ENCODE assay signal across 12 cellular contexts in the genomic region with DNA sequence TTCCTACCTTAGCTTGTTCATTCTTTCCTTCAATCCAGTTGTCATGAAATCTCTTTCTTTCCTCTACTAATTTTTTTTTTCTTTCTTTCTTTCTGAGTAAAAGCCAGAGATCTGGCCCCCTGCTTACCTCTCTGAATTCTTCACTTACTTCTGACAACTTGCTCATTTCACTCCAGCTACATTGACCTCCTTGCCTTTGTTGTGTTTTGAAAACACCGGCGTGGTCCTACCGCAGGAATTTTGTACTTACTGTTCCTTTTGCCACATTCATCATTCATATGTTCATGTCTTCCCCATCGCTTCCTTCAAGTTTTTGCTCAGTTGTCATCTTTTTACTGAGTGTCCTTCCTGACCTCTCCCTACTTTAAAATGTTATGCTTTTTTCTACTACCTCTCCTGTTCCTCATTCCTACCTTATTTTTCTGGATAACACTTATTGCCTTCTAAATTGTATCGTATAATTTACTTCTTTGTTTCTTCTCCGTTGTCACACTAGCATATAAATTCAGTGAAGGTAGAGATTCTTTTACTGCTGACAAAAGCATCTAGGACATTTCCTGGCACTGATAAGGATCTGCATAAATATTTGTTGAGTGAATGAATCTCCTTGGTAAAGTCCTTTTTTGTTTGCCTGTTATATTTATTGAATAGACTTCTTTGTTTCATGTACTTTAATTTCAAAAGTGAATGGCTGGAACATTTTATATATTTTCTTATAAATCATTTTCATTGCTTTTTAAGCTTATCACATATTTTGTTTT.
DNase-seq lines count a peak whose midpoint lies in the region; ATAC-seq, FAIRE-seq and TF ChIP-seq lines count a peak whose summit lies in the region.
"Had no signal": no experiment of that assay in that cellular context is flagged by ENCODE, and none has a peak within 500 bp of the region (broad histone marks: within the 10 kb centered on the region; RNA-seq: fewer than 3 reads in every experiment).

No MANE protein-coding gene starts in this region.

- H3K4me1 Mint-ChIP-seq in CD4-positive, alpha-beta memory T cell: peaks cover 59 to 84% (median 73%) of the 10 kb centered on the region in 4 donors
- H3K4me1 Mint-ChIP-seq in astrocyte (ENCODE audit: low read depth, unreplicated experiment): peaks cover 17% of the 10 kb centered on the region

- no peak overlapping the region for H3K23ac ChIP-seq in mesenchymal stem cell (ENCODE audit: low read length in 2 of 2)

- peaks cover 15% of the 10 kb centered on the region for H3K79me1 ChIP-seq in mesenchymal stem cell (replicated peaks; ENCODE audit: low read length, poor library complexity, severe bottlenecking)

- no peaks in the 10 kb centered on the region for H3K27me3 ChIP-seq in CD4-positive, alpha-beta memory T cell (ENCODE audit: insufficient read depth, low read length)
- no peaks in the 10 kb centered on the region for H3K27me3 ChIP-seq in HAP-1 (ENCODE audit: low read depth)
- H3K27me3 ChIP-seq in astrocyte (ENCODE audit: insufficient read depth, low read length): no peaks in the 10 kb centered on the region
- no peaks in the 10 kb centered on the region for H3K27me3 ChIP-seq in mesenchymal stem cell (ENCODE audit: control insufficient read depth in 1 of 2, insufficient read depth in 1 of 2, low read length in 2 of 2)
- H3K27me3 ChIP-seq in left lung: no peaks in the 10 kb centered on the region
- H3K27me3 ChIP-seq in adrenal gland: no peaks in the 10 kb centered on the region
- H3K27me3 ChIP-seq: ascending aorta had no signal

- CTCF ChIA-PET in CD4-positive, alpha-beta memory T cell (lab: Charles Lee; ENCODE audit: partially characterized antibody): interaction anchor here (1.0 to 1.8 kb wide), 5 partner anchors 10 to 50 kb away, joined by 3 to 7 read pairs (median 3); no protein-coding TSS in a partner anchor

- no peak for TF ChIP-seq POLR2A in adrenal gland (IDR thresholded peaks at IDR 0.05)

- H3K27ac Mint-ChIP-seq in CD4-positive, alpha-beta memory T cell: peak overlapping the region; percentile 53 to 94 (median 86)
- peak overlapping the region; percentile 44 for H3K27ac Mint-ChIP-seq in astrocyte (ENCODE audit: unreplicated experiment)

- peak overlapping the region; percentile 8 for H3K27ac ChIP-seq in CD4-positive, alpha-beta memory T cell (ENCODE audit: low read depth, low read length)
- no peak overlapping the region for H3K27ac ChIP-seq in astrocyte (ENCODE audit: low read depth, low read length)
- H3K27ac ChIP-seq in mesenchymal stem cell (ENCODE audit: low read length, poor library complexity, severe bottlenecking): no peak overlapping the region
- H3K27ac ChIP-seq in left lung: no peak overlapping the region
- H3K27ac ChIP-seq in adrenal gland: no peak overlapping the region
- H3K27ac ChIP-seq: ascending aorta, KMS-11, left ventricle myocardium inferior had no signal

- peaks cover 25% of the 10 kb centered on the region for H4K20me1 ChIP-seq in astrocyte (ENCODE audit: insufficient read depth, low read length)

- H4K91ac ChIP-seq in mesenchymal stem cell (ENCODE audit: low read length): no peak overlapping the region

- H3K4me3 ChIP-seq in CD4-positive, alpha-beta memory T cell (ENCODE audit: low read length in 2 of 2): no peak overlapping the region
- H3K4me3 ChIP-seq in HAP-1 (no peak overlapping the region), astrocyte (ENCODE audit: insufficient read depth, low read depth, low read length) (no peak overlapping the region), mesenchymal stem cell (ENCODE audit: insufficient read depth in 1 of 2, low read depth in 1 of 2, low read length in 2 of 2) (no peak overlapping the region), left lung (no peak overlapping the region), adrenal gland (no peak overlapping the region)
- H3K4me3 ChIP-seq: ascending aorta, left ventricle myocardium inferior had no signal

- in situ Hi-C loops in HAP-1 (cut with MboI; ENCODE audit: low sequenced_read_pairs): no loop called here

- no peak for ATAC-seq in left lung

- H3K27me3 Mint-ChIP-seq in CD4-positive, alpha-beta memory T cell: no peaks in the 10 kb centered on the region
- H3K27me3 Mint-ChIP-seq in astrocyte (ENCODE audit: low read depth, unreplicated experiment): no peaks in the 10 kb centered on the region

- TF ChIP-seq CTCF in astrocyte (IDR thresholded peaks at IDR 0.05; ENCODE audit: insufficient read depth, low read depth, low read length) (no peak), left lung (IDR thresholded peaks at IDR 0.05) (no peak), adrenal gland (IDR thresholded peaks at IDR 0.05) (no peak)

- H3K79me2 ChIP-seq in astrocyte (ENCODE audit: insufficient read depth, low read length): no peaks in the 10 kb centered on the region

- H3K4me3 Mint-ChIP-seq in CD4-positive, alpha-beta memory T cell: peak overlapping the region in 7 of 8 donors; percentile 7 to 75 (median 65)
- no peak overlapping the region for H3K4me3 Mint-ChIP-seq in astrocyte (ENCODE audit: unreplicated experiment)

- POLR2A ChIA-PET in CD4-positive, alpha-beta memory T cell (lab: Charles Lee; ENCODE audit: partially characterized antibody): interaction anchor here (0.6 to 2.4 kb wide), 4 partner anchors 10 to 74 kb away, joined by 3 to 6 read pairs (median 4); a partner anchor contains a TSS

- FAIRE-seq in astrocyte (lab: Jason Lieb, UNC): no peak

- DNase-seq in CD4-positive, alpha-beta memory T cell: no peak
- DNase-seq in HAP-1 (ENCODE audit: low spot score in 2 of 2) (peak; percentile 22 to 47), astrocyte (ENCODE audit: low read depth) (peak; percentile 36), mesenchymal stem cell (no peak), retina (no peak), left lung (no peak), adrenal gland (no peak)
- DNase-seq: activated CD4-positive, alpha-beta T cell treated with anti-CD3 and anti-CD28 coated beads, Interleukin-2, amount 50 U/mL, for 1 hour; left ventricle myocardium inferior; occipital lobe had no signal

- H3K4me2 ChIP-seq in astrocyte (ENCODE audit: low read length): peak overlapping the region; percentile 62
- H3K4me2 ChIP-seq in mesenchymal stem cell (ENCODE audit: low read length, poor library complexity, severe bottlenecking): no peak overlapping the region
- H3K4me2 ChIP-seq: KMS-11 had no signal

- 60% methylated on average over 5 of the region's 6 CpGs for WGBS in mesenchymal stem cell
- 69 to 81% (median 77%) methylated on average over 6 of the region's 6 CpGs for WGBS in adrenal gland, 4 donors

- H3K4me1 ChIP-seq in CD4-positive, alpha-beta memory T cell (ENCODE audit: insufficient read depth, low read length): peaks cover 54% of the 10 kb centered on the region
- H3K4me1 ChIP-seq in HAP-1 (peaks cover 12% of the 10 kb centered on the region), astrocyte (ENCODE audit: insufficient read depth, low read length) (peaks cover 5% of the 10 kb centered on the region), mesenchymal stem cell (ENCODE audit: control insufficient read depth, insufficient read depth, low read depth, low read length) (no peaks in the 10 kb centered on the region), left lung (peaks cover 0 to 28% of the 10 kb centered on the region in 2 donors), adrenal gland (replicated peaks in 1 of 2) (peaks cover 0 to 18% of the 10 kb centered on the region in 2 donors)
- H3K4me1 ChIP-seq: ascending aorta had no signal

- H2AFZ ChIP-seq in astrocyte (ENCODE audit: low read depth, low read length) (no peak overlapping the region), mesenchymal stem cell (ENCODE audit: low read depth, low read length) (no peak overlapping the region)

- no peak overlapping the region for H2BK15ac ChIP-seq in mesenchymal stem cell (ENCODE audit: low read depth, poor library complexity, severe bottlenecking)

- H2BK5ac ChIP-seq in mesenchymal stem cell (ENCODE audit: low read depth, low read length, poor library complexity, severe bottlenecking): no peak overlapping the region

- no peak overlapping the region for H2BK120ac ChIP-seq in mesenchymal stem cell (ENCODE audit: low read depth, low read length)

- peak overlapping the region in 1 of 2 experiments; percentile 69 for H3K4ac ChIP-seq in mesenchymal stem cell (ENCODE audit: low read depth in 1 of 2, low read length in 2 of 2)

- peaks cover 43 to 62% of the 10 kb centered on the region in 2 donors for H3K36me3 Mint-ChIP-seq in CD4-positive, alpha-beta memory T cell
- H3K36me3 Mint-ChIP-seq in astrocyte (ENCODE audit: low read depth, unreplicated experiment): peaks cover 17% of the 10 kb centered on the region

- H3K36me3 ChIP-seq in CD4-positive, alpha-beta memory T cell (ENCODE audit: insufficient read depth, low read length): peaks cover 17% of the 10 kb centered on the region
- no peaks in the 10 kb centered on the region for H3K36me3 ChIP-seq in HAP-1 (replicated peaks)
- peaks cover 16% of the 10 kb centered on the region for H3K36me3 ChIP-seq in astrocyte (ENCODE audit: insufficient read depth, low read length)
- H3K36me3 ChIP-seq in mesenchymal stem cell (ENCODE audit: control insufficient read depth in 1 of 2, insufficient read depth in 2 of 2, low read depth in 1 of 2, low read length in 2 of 2): peaks cover 11 to 40% of the 10 kb centered on the region in 2 experiments
- peaks cover 0 to 39% of the 10 kb centered on the region in 2 donors for H3K36me3 ChIP-seq in left lung
- peaks cover 0 to 26% of the 10 kb centered on the region in 2 donors for H3K36me3 ChIP-seq in adrenal gland (replicated peaks in 1 of 2)

- H3K9me3 ChIP-seq in CD4-positive, alpha-beta memory T cell (ENCODE audit: control insufficient read depth in 1 of 2, low read length in 2 of 2): no peaks in the 10 kb centered on the region
- H3K9me3 ChIP-seq in HAP-1: no peaks in the 10 kb centered on the region
- H3K9me3 ChIP-seq in astrocyte (ENCODE audit: insufficient read depth, low read depth, low read length): no peaks in the 10 kb centered on the region
- H3K9me3 ChIP-seq in mesenchymal stem cell (ENCODE audit: control insufficient read depth, low read length): no peaks in the 10 kb centered on the region
- H3K9me3 ChIP-seq in left lung: no peaks in the 10 kb centered on the region
- H3K9me3 ChIP-seq in adrenal gland (replicated peaks in 1 of 3): no peaks in the 10 kb centered on the region
- H3K9me3 ChIP-seq: ascending aorta, left ventricle myocardium inferior had no signal

- no peak overlapping the region for H2BK12ac ChIP-seq in mesenchymal stem cell (ENCODE audit: low read length in 2 of 2)

- no peak overlapping the region for H3K9ac ChIP-seq in astrocyte (ENCODE audit: low read length)
- H3K9ac ChIP-seq in mesenchymal stem cell (ENCODE audit: low read length): no peak overlapping the region
- H3K9ac ChIP-seq: KMS-11 had no signal

- peak overlapping the region in 1 of 2 experiments; percentile 48 for H3K14ac ChIP-seq in mesenchymal stem cell (ENCODE audit: low read length in 2 of 2)

- H4K8ac ChIP-seq in mesenchymal stem cell (ENCODE audit: low read length): no peak overlapping the region

- H3K9me3 Mint-ChIP-seq in CD4-positive, alpha-beta memory T cell: peaks cover 0 to 1% (median 0%) of the 10 kb centered on the region in 8 donors
- peaks cover 4% of the 10 kb centered on the region for H3K9me3 Mint-ChIP-seq in astrocyte (ENCODE audit: unreplicated experiment)

- H3K18ac ChIP-seq in mesenchymal stem cell (ENCODE audit: low read depth in 1 of 2, low read length in 2 of 2): peak overlapping the region; percentile 43 to 62

- no peak overlapping the region for H2AK5ac ChIP-seq in mesenchymal stem cell (ENCODE audit: low read length, severe bottlenecking)

- intact Hi-C loops in CD4-positive, alpha-beta memory T cell (cut with micrococcal nuclease): loop anchor here (2.0 to 5.0 kb wide), 2 partner anchors 19 to 37 kb away; no protein-coding TSS in a partner anchor
- intact Hi-C loops in left lung (cut with DNase I): no loop called here
- intact Hi-C loops in adrenal gland (cut with DNase I): no loop called here

Comparison
In these comparisons a context has a peak if more than half of its experiments do, and no peak if none do; other contexts are left out.
1. DNase-seq: peak in HAP-1 (2 of 2) and astrocyte (single experiment); none in CD4-positive, alpha-beta memory T cell (0 of 5), mesenchymal stem cell (single experiment), retina (single experiment), left lung (0 of 2) and adrenal gland (0 of 7).